16 cellular contexts compared by ENCODE assay signal in the genomic region with DNA sequence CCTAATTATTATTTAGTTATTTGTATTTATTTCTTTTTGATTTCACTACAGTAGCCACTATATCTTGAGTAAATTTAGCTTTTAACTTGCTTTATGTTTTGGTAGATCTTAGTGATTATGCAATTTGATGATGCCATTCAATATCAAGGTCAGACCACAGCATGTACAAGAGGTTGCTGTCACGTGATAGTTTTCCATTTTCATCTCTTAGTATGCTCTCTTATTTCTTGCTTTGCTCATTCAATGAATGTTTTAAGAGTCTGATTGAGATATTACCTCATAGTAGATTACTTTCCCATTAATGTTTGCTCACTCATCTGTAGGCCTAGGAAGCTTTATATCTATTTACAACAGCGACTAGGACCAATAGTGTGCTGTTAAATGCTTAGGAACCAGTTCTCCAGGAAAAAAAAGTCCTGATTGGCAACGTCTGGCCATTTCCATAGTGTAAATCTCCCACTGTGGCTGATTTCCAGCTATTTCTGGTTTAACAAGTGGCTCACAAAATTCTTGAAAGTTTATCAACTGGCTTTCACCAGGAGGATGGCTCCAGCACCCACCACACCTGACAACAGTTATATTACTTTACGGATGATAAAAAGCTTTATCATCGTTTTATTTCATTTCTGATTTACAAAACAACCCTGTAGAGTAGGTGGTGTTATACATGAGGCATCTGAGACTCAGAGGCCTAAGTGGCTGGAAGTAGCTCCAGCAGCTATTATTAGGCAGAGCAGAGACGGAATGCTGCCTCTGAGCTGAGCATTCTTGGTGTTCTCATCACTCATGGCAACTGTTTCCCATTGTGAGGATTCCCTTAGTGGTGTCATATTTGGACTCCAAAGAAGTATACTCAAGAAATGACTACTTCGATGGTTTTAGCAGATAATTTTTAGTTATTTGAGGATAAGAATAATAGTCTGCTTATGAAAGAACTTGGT.
DNase-seq lines count a peak whose midpoint lies in the region; ATAC-seq and TF ChIP-seq lines count a peak whose summit lies in the region.
"Had no signal": no experiment of that assay in that cellular context is flagged by ENCODE, and none has a peak within 500 bp of the region (broad histone marks: within the 10 kb centered on the region; RNA-seq: fewer than 3 reads in every experiment).

No MANE protein-coding gene starts in this region.

- intact Hi-C loops in body of pancreas (cut with DNase I) = no loop called here
- intact Hi-C loops in Right ventricle myocardium superior (cut with DNase I) = loop anchor here (5.0 to 10.0 kb wide), 2 partner anchors 455 to 763 kb away; no protein-coding TSS in a partner anchor
- intact Hi-C loops in gastrocnemius medialis (cut with DNase I; ENCODE audit: low total_unique reads) = loop anchor here (10.0 kb wide), 1 partner anchor 443 kb away; no protein-coding TSS in a partner anchor

- peaks cover 9% of the 10 kb centered on the region for H3K4me1 ChIP-seq in body of pancreas
- peaks cover 9 to 13% of the 10 kb centered on the region in 2 donors for H3K4me1 ChIP-seq in gastrocnemius medialis
- H3K4me1 ChIP-seq in trophoblast cell (ENCODE audit: control insufficient read depth in 1 of 2, insufficient read depth in 2 of 2, low read length in 2 of 2) = peaks cover 4 to 6% of the 10 kb centered on the region in 2 experiments

- H2AFZ ChIP-seq in trophoblast cell (ENCODE audit: insufficient read depth, low read length, poor library complexity) = no peak overlapping the region

- no peak overlapping the region for H2BK5ac ChIP-seq in trophoblast cell (ENCODE audit: low read depth, low read length, poor library complexity)

- no peak overlapping the region for H3K4ac ChIP-seq in trophoblast cell (ENCODE audit: low read depth, low read length)

- no peaks in the 10 kb centered on the region for H3K9me3 ChIP-seq in body of pancreas
- H3K9me3 ChIP-seq in gastrocnemius medialis = no peaks in the 10 kb centered on the region
- H3K9me3 ChIP-seq in trophoblast cell (ENCODE audit: insufficient read depth, low read depth, low read length) = no peaks in the 10 kb centered on the region
- no peaks in the 10 kb centered on the region for H3K9me3 ChIP-seq in MG63
- H3K9me3 ChIP-seq: thoracic aorta had no signal

- H2AK5ac ChIP-seq in trophoblast cell (ENCODE audit: low read length) = no peak overlapping the region

- WGBS in body of pancreas, 2 donors = 68 to 69% methylated on average over 7 of the region's 7 CpGs
- WGBS in trophoblast cell (ENCODE audit: extremely low coverage, insufficient coverage, insufficient read length) = no CpG with 5 or more reads among the region's 7 CpGs

- TF ChIP-seq POLR2A in body of pancreas (IDR thresholded peaks at IDR 0.05) (no peak), gastrocnemius medialis (IDR thresholded peaks at IDR 0.05) (no peak)

- no peak overlapping the region for H4K8ac ChIP-seq in trophoblast cell (ENCODE audit: low read depth, low read length)

- no peak overlapping the region for H4K91ac ChIP-seq in trophoblast cell (ENCODE audit: low read depth, low read length)

- H3K4me3 ChIP-seq in body of pancreas (no peak overlapping the region), gastrocnemius medialis (no peak overlapping the region), trophoblast cell (ENCODE audit: low read depth, low read length) (no peak overlapping the region), MG63 (no peak overlapping the region)
- H3K4me3 ChIP-seq: thoracic aorta had no signal

- no peak overlapping the region for H3K14ac ChIP-seq in trophoblast cell (ENCODE audit: low read length)

- no peak overlapping the region for H4K12ac ChIP-seq in trophoblast cell (ENCODE audit: low read depth, low read length)

- H3K27me3 ChIP-seq in body of pancreas (no peaks in the 10 kb centered on the region), gastrocnemius medialis (no peaks in the 10 kb centered on the region), trophoblast cell (ENCODE audit: insufficient read depth, low read length) (no peaks in the 10 kb centered on the region), MG63 (no peaks in the 10 kb centered on the region)

- DNase-seq in NCI-H2107 treated with DMSO at 0.1 percent for 48 hours (lab: John Stamatoyannopoulos, UW; ENCODE audit: unreplicated experiment) (peak; percentile 26), NCI-H2107 (lab: John Stamatoyannopoulos, UW) (no peak), body of pancreas (no peak), Right ventricle myocardium superior (no peak), gastrocnemius medialis (no peak), trophoblast cell (no peak), MG63 (no peak)
- DNase-seq: activated CD4-positive, alpha-beta T cell treated with anti-CD3 and anti-CD28 coated beads, Interleukin-2, amount 10 ng/mL, durations not matched to agents 24 days and 14 days; activated T-cell treated with anti-CD3 and anti-CD28 coated beads, Interleukin-2, amount 50 U/mL, for 48 hours; anterior cingulate cortex; effector memory CD4-positive, alpha-beta T cell; hypothalamus; NCI-H1092 treated with DMSO at 0.1 percent for 48 hours had no signal

- no peak overlapping the region for H2BK120ac ChIP-seq in trophoblast cell (ENCODE audit: insufficient read depth, low read length, poor library complexity)

- ATAC-seq in body of pancreas (peak; percentile 21), Right ventricle myocardium superior (ENCODE audit: poor library complexity) (peak; percentile 90), gastrocnemius medialis (peak in 1 of 2 donors; percentile 66), GM21381 (IDR thresholded peaks at IDR 0.05; ENCODE audit: unreplicated experiment) (no peak)

- H3K18ac ChIP-seq in trophoblast cell (ENCODE audit: low read length) = no peak overlapping the region

- no peak overlapping the region for H3K23ac ChIP-seq in trophoblast cell (ENCODE audit: low read length)

- TF ChIP-seq CTCF in body of pancreas (IDR thresholded peaks at IDR 0.05) = no peak
- TF ChIP-seq CTCF in gastrocnemius medialis (IDR thresholded peaks at IDR 0.05 in 4 of 5, conservative IDR thresholded peaks at IDR 0.05 in 1 of 5) = no peak

- in situ Hi-C loops in gastrocnemius medialis (cut with MboI; ENCODE audit: low sequenced_read_pairs in 4 of 4) = loop anchor here (10.0 to 25.0 kb wide), 4 partner anchors 750 to 1383 kb away; partner anchors contain the start of gene SIPA1L2 (in 1 of the 4)

- no peaks in the 10 kb centered on the region for H3K79me2 ChIP-seq in trophoblast cell (ENCODE audit: control insufficient read depth, insufficient read depth, low read length, poor library complexity)

- H3K79me1 ChIP-seq in trophoblast cell (ENCODE audit: low read length) = no peaks in the 10 kb centered on the region

- no peak overlapping the region for H3K9ac ChIP-seq in trophoblast cell (ENCODE audit: low read length)

- H3K27ac ChIP-seq in body of pancreas = no peak overlapping the region
- peak overlapping the region in 3 of 4 donors; percentile 48 to 77 (median 54) for H3K27ac ChIP-seq in gastrocnemius medialis
- no peak overlapping the region for H3K27ac ChIP-seq in trophoblast cell (ENCODE audit: low read depth, low read length)
- H3K27ac ChIP-seq: 22Rv1, thoracic aorta had no signal

- no peak overlapping the region for H3K4me2 ChIP-seq in trophoblast cell (ENCODE audit: low read length)

- H3K36me3 ChIP-seq in body of pancreas (replicated peaks in 1 of 2; ENCODE audit: insufficient read depth in 1 of 2, low read depth in 2 of 2) = no peaks in the 10 kb centered on the region
- H3K36me3 ChIP-seq in gastrocnemius medialis = no peaks in the 10 kb centered on the region
- no peaks in the 10 kb centered on the region for H3K36me3 ChIP-seq in trophoblast cell (ENCODE audit: control insufficient read depth in 1 of 2, insufficient read depth in 2 of 2, low read length in 2 of 2)
- no peaks in the 10 kb centered on the region for H3K36me3 ChIP-seq in MG63
- H3K36me3 ChIP-seq: thoracic aorta had no signal

- no peak overlapping the region for H2BK12ac ChIP-seq in trophoblast cell (ENCODE audit: low read length)

Comparison
In these comparisons a context has a peak if more than half of its experiments do, and no peak if none do; other contexts are left out.
1. H3K27ac ChIP-seq: peak in gastrocnemius medialis (3 of 4); none in body of pancreas (0 of 4) and trophoblast cell (single experiment).